18 cellular contexts compared by ENCODE assay signal in the genomic region with DNA sequence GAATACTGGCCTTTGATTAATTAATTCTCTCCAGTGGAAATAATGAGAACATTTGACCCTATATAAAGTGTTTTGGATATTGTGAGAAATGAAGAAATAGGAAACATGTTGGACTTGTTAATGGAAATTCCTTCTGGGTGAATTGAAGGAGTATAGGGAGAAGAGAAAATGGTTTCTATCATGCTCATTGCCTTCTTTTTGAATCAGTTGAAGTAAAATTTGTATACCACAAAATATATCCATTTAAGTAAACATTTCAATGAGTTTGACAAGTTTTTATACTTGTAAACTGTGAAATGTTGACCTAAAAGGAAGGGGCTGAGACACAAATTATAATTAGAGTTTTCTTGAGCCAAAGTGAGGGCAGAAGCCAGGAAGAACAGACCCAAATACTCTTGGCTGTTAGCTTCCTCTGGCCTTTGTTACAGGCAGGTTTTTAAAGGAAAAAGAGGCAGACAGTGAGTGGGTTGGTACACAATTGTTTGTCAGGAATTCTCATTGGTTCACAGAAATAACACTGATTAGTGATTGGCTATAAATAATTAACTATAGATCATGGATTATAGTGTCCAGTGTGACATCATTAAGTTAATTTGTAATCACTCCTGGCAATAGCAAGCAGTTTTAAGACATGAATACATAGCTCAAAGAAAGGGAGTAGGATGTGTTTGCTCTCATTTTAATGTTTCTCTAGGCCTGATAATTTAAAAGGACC. TPM values are rescaled to one million over a fixed set of nuclear protein-coding genes. Genes with fewer than 3 reads are reported as not detected.
DNase-seq lines count a peak whose midpoint lies in the region; ATAC-seq and TF ChIP-seq lines count a peak whose summit lies in the region.
"Had no signal": no experiment of that assay in that cellular context is flagged by ENCODE, and none has a peak within 500 bp of the region (broad histone marks: within the 10 kb centered on the region; RNA-seq: fewer than 3 reads in every experiment).

No MANE protein-coding gene starts in this region.

- H3K4me3 Mint-ChIP-seq in chondrocyte (ENCODE audit: unreplicated experiment), result no peak overlapping the region
- H3K4me3 Mint-ChIP-seq: activated CD8-positive, alpha-beta T cell treated with anti-CD3 and anti-CD28 coated beads for 36 hours; stimulated activated naive CD8-positive, alpha-beta T cell treated with anti-CD3 and anti-CD28 coated beads, Interleukin-15, amount 100 ng/mL, for 72 hours had no signal

- no peak for TF ChIP-seq POLR2A in suprapubic skin (IDR thresholded peaks at IDR 0.05)

- H4K8ac ChIP-seq in mesendoderm (ENCODE audit: low read depth, low read length), result no peak overlapping the region

- BruUV-seq in A673 (replicated peaks; lab: Mats Ljungman, UMichigan), result TSS peak; percentile 82

- peaks cover 34% of the 10 kb centered on the region for H3K4me1 Mint-ChIP-seq in chondrocyte (ENCODE audit: low read depth)

- no peaks in the 10 kb centered on the region for H3K27me3 Mint-ChIP-seq in chondrocyte (ENCODE audit: low read depth)

- no peak overlapping the region for H3K18ac ChIP-seq in mesendoderm (ENCODE audit: low read length)

- H3K79me1 ChIP-seq in mesendoderm (ENCODE audit: low read length), result no peaks in the 10 kb centered on the region

- H3K9ac ChIP-seq in mesendoderm (ENCODE audit: low read length), result no peak overlapping the region

- H3K56ac ChIP-seq in mesendoderm (ENCODE audit: low read length), result no peak overlapping the region

- intact Hi-C loops in A673 (cut with micrococcal nuclease; ENCODE audit: unreplicated experiment), result no loop called here

- TF ChIP-seq CTCF in A673 (conservative IDR thresholded peaks at IDR 0.05; ENCODE audit: low read depth, low read length) (no peak), HL-60 (IDR thresholded peaks at IDR 0.05; ENCODE audit: insufficient read depth, low read length) (no peak), chondrocyte (IDR thresholded peaks at IDR 0.05) (no peak), coronary artery (IDR thresholded peaks at IDR 0.05) (no peak), suprapubic skin (IDR thresholded peaks at IDR 0.05) (no peak)

- H3K9me3 ChIP-seq in A673 (ENCODE audit: low read depth, low read length, poor library complexity, severe bottlenecking) (no peaks in the 10 kb centered on the region), suprapubic skin (no peaks in the 10 kb centered on the region)
- H3K9me3 ChIP-seq: vagina had no signal

- no peak overlapping the region for H3K4ac ChIP-seq in mesendoderm (ENCODE audit: low read depth, low read length)

- CTCF ChIA-PET in A673 (lab: Charles Lee), result interaction anchor here (0.6 kb wide), 1 partner anchor 1525 kb away, joined by 5 read pairs; no protein-coding TSS in a partner anchor

- no peaks in the 10 kb centered on the region for H3K36me3 ChIP-seq in A673 (ENCODE audit: insufficient read depth, low read length, poor library complexity, severe bottlenecking)
- H3K36me3 ChIP-seq in mesendoderm (ENCODE audit: control insufficient read depth, insufficient read depth, low read length), result no peaks in the 10 kb centered on the region
- no peaks in the 10 kb centered on the region for H3K36me3 ChIP-seq in suprapubic skin
- H3K36me3 ChIP-seq: vagina had no signal

- POLR2A ChIA-PET in A673 (lab: Charles Lee; ENCODE audit: low non-redundant PET), result interaction anchor here (0.6 kb wide), 1 partner anchor 73 kb away, joined by 4 read pairs; no protein-coding TSS in a partner anchor

- peak overlapping the region; percentile 61 for H3K27ac ChIP-seq in A673 (ENCODE audit: low read depth, low read length, poor library complexity, severe bottlenecking)
- peak overlapping the region; percentile 64 for H3K27ac ChIP-seq in HL-60 (replicated peaks)
- no peak overlapping the region for H3K27ac ChIP-seq in mesendoderm (ENCODE audit: low read depth, low read length)
- no peak overlapping the region for H3K27ac ChIP-seq in coronary artery
- H3K27ac ChIP-seq in suprapubic skin, result no peak overlapping the region
- H3K27ac ChIP-seq: vagina had no signal

- DNase-seq in A673 (ENCODE audit: low spot score), result peak; percentile 56
- no peak for DNase-seq in HL-60 (ENCODE audit: low read depth in 1 of 2, low spot score in 1 of 2)
- DNase-seq in chondrocyte (ENCODE audit: low spot score), result no peak
- peak; percentile 6 for DNase-seq in mesendoderm
- no peak for DNase-seq in NK-92 treated with Interleukin-12 subunit alpha and Interleukin-12 subunit beta, amount 100 ng/mL, for 24 hours (lab: John Stamatoyannopoulos, UW)
- DNase-seq in coronary artery (ENCODE audit: low spot score), result no peak
- no peak for DNase-seq in suprapubic skin (ENCODE audit: low spot score in 2 of 2)
- DNase-seq: activated CD8-positive, alpha-beta T cell treated with anti-CD3 and anti-CD28 coated beads for 36 hours; amygdala; islet precursor cell; Kasumi-1; NCI-H1436; NCI-H2227 treated with DMSO at 0.1 percent for 48 hours; posterior cingulate gyrus; stimulated activated naive CD8-positive, alpha-beta T cell treated with anti-CD3 and anti-CD28 coated beads, Interleukin-15, amount 100 ng/mL, for 72 hours had no signal

- no peak overlapping the region for H3K4me2 ChIP-seq in mesendoderm (ENCODE audit: low read length)

- no peak overlapping the region for H3K4me3 ChIP-seq in A673 (ENCODE audit: low read depth, low read length, poor library complexity, severe bottlenecking)
- no peak overlapping the region for H3K4me3 ChIP-seq in HL-60 (replicated peaks; ENCODE audit: insufficient read depth, low read length)
- H3K4me3 ChIP-seq in mesendoderm (ENCODE audit: low read length), result no peak overlapping the region
- no peak overlapping the region for H3K4me3 ChIP-seq in coronary artery
- no peak overlapping the region for H3K4me3 ChIP-seq in suprapubic skin
- H3K4me3 ChIP-seq: vagina had no signal

- H3K4me1 ChIP-seq in A673 (ENCODE audit: insufficient read depth, low read length, poor library complexity, severe bottlenecking) (peaks cover 33% of the 10 kb centered on the region), mesendoderm (ENCODE audit: control insufficient read depth, low read depth, low read length) (no peaks in the 10 kb centered on the region), suprapubic skin (no peaks in the 10 kb centered on the region)
- H3K4me1 ChIP-seq: vagina had no signal

- no peak overlapping the region for H4K5ac ChIP-seq in mesendoderm (ENCODE audit: low read length)

- H2AK5ac ChIP-seq in mesendoderm (ENCODE audit: low read length), result no peak overlapping the region

- no peaks in the 10 kb centered on the region for H3K36me3 Mint-ChIP-seq in chondrocyte (ENCODE audit: low read depth)

- no peaks in the 10 kb centered on the region for H3K79me2 ChIP-seq in mesendoderm (ENCODE audit: control insufficient read depth, insufficient read depth, low read length)

- no peak overlapping the region for H2BK15ac ChIP-seq in mesendoderm (replicated peaks; ENCODE audit: low read depth)

- no peak for ATAC-seq in HG02642 (IDR thresholded peaks at IDR 0.05; ENCODE audit: poor library complexity, unreplicated experiment)
- ATAC-seq: activated CD8-positive, alpha-beta T cell treated with anti-CD3 and anti-CD28 coated beads for 36 hours; esophagus mucosa; stimulated activated naive CD8-positive, alpha-beta T cell treated with anti-CD3 and anti-CD28 coated beads, Interleukin-15, amount 100 ng/mL, for 72 hours had no signal

- H3K9me3 Mint-ChIP-seq in chondrocyte (ENCODE audit: low read depth), result peaks cover 3% of the 10 kb centered on the region
- H3K9me3 Mint-ChIP-seq: activated CD8-positive, alpha-beta T cell treated with anti-CD3 and anti-CD28 coated beads for 36 hours; stimulated activated naive CD8-positive, alpha-beta T cell treated with anti-CD3 and anti-CD28 coated beads, Interleukin-15, amount 100 ng/mL, for 72 hours had no signal

- H2BK120ac ChIP-seq in mesendoderm (ENCODE audit: low read depth, low read length), result no peak overlapping the region

- H3K27me3 ChIP-seq in A673 (replicated peaks; ENCODE audit: insufficient read depth, low read depth, low read length, poor library complexity), result no peaks in the 10 kb centered on the region
- H3K27me3 ChIP-seq in HL-60 (ENCODE audit: insufficient read depth, poor library complexity, severe bottlenecking), result no peaks in the 10 kb centered on the region
- H3K27me3 ChIP-seq in mesendoderm (ENCODE audit: insufficient read depth, low read length, poor library complexity), result no peaks in the 10 kb centered on the region
- H3K27me3 ChIP-seq in suprapubic skin, result no peaks in the 10 kb centered on the region
- H3K27me3 ChIP-seq: vagina had no signal

- H2BK5ac ChIP-seq in mesendoderm (ENCODE audit: low read length), result no peak overlapping the region

- TF ChIP-seq EP300 in suprapubic skin (IDR thresholded peaks at IDR 0.05), result no peak

- H3K23ac ChIP-seq in mesendoderm (ENCODE audit: low read length), result no peak overlapping the region

- peak overlapping the region; percentile 88 for H3K27ac Mint-ChIP-seq in chondrocyte (ENCODE audit: unreplicated experiment)
- H3K27ac Mint-ChIP-seq: activated CD8-positive, alpha-beta T cell treated with anti-CD3 and anti-CD28 coated beads for 36 hours; stimulated activated naive CD8-positive, alpha-beta T cell treated with anti-CD3 and anti-CD28 coated beads, Interleukin-15, amount 100 ng/mL, for 72 hours had no signal

RNA-seq across cellular contexts. Expression of a gene that starts 0.8 kb away (rescaled TPM):
- not detected in 2 replicates for total RNA-seq in A673 (2021)
- not detected in 3 replicates for total RNA-seq in chondrocyte
- not detected for polyA plus RNA-seq in mesendoderm (2013, experiment 1 of 2)
- not detected for polyA plus RNA-seq in mesendoderm (2013, experiment 2 of 2)
- total RNA-seq in suprapubic skin, result not detected
- total RNA-seq: activated CD8-positive, alpha-beta T cell treated with anti-CD3 and anti-CD28 coated beads for 36 hours; esophagus mucosa; vagina had no signal

RNA-seq across cellular contexts. Expression of a gene that starts 34.2 kb away (rescaled TPM):
- total RNA-seq in A673 (2021) (0.33 and 0.84 TPM in 2 replicates), chondrocyte (0.65 to 1.1 TPM (median 0.99 TPM) in 3 replicates), suprapubic skin (1 to 10 TPM; 1.1 to 7.2 (median 1.7) TPM)
- polyA plus RNA-seq in mesendoderm (2013, experiment 1 of 2), result 0.08 TPM
- polyA plus RNA-seq in mesendoderm (2013, experiment 2 of 2), result 0.07 TPM

Comparison
In these comparisons a context has a peak if more than half of its experiments do, and no peak if none do; other contexts are left out.
1. DNase-seq: peak in A673 (single experiment) and mesendoderm (single experiment); none in HL-60 (0 of 2), chondrocyte (single experiment), NK-92 treated with Interleukin-12 subunit alpha and Interleukin-12 subunit beta, amount 100 ng/mL, for 24 hours (single experiment), coronary artery (single experiment) and suprapubic skin (0 of 2).
2. H3K27ac ChIP-seq: peak in A673 (single experiment) and HL-60 (single experiment); none in mesendoderm (single experiment), coronary artery (0 of 2) and suprapubic skin (single experiment).